11 cellular contexts compared by ENCODE assay signal in genomic region chr4:6969826-6970800, GRCh38.
A peak's percentile ranks its signal among the peaks of the same experiment; 100 is the strongest.
DNase-seq lines count a peak whose midpoint lies in the region; ATAC-seq and TF ChIP-seq lines count a peak whose summit lies in the region.
"Had no signal": no experiment of that assay in that cellular context is flagged by ENCODE, and none has a peak within 500 bp of the region (broad histone marks: within the 10 kb centered on the region; RNA-seq: fewer than 3 reads in every experiment).

No MANE protein-coding gene starts in this region.

- no peak overlapping the region for H3K27ac ChIP-seq in thyroid gland
- H3K27ac ChIP-seq: SK-N-MC had no signal

- no peaks in the 10 kb centered on the region for H3K9me3 ChIP-seq in thyroid gland

- 93 to 97% methylated on average over 16 to 17 of the region's 18 CpGs for WGBS in thyroid gland, 2 donors

- H3K27ac Mint-ChIP-seq in osteocyte (ENCODE audit: unreplicated experiment): no peak overlapping the region
- no peak overlapping the region for H3K27ac Mint-ChIP-seq in activated naive CD8-positive, alpha-beta T cell treated with anti-CD3 and anti-CD28 coated beads for 36 hours

- H3K36me3 Mint-ChIP-seq in osteocyte (ENCODE audit: unreplicated experiment): peaks cover 5% of the 10 kb centered on the region
- H3K36me3 Mint-ChIP-seq in activated naive CD8-positive, alpha-beta T cell treated with anti-CD3 and anti-CD28 coated beads for 36 hours: no peaks in the 10 kb centered on the region

- H3K27me3 ChIP-seq in thyroid gland: no peaks in the 10 kb centered on the region

- H3K4me3 Mint-ChIP-seq in osteocyte (ENCODE audit: unreplicated experiment): no peak overlapping the region
- no peak overlapping the region for H3K4me3 Mint-ChIP-seq in activated naive CD8-positive, alpha-beta T cell treated with anti-CD3 and anti-CD28 coated beads for 36 hours

- H3K36me3 ChIP-seq in thyroid gland: no peaks in the 10 kb centered on the region

- TF ChIP-seq CTCF in osteocyte (IDR thresholded peaks at IDR 0.05): no peak
- no peak for TF ChIP-seq CTCF in thyroid gland (IDR thresholded peaks at IDR 0.05)

- TF ChIP-seq POLR2A in thyroid gland (IDR thresholded peaks at IDR 0.05): no peak

- ATAC-seq in GM18909 (IDR thresholded peaks at IDR 0.05; ENCODE audit: poor library complexity, unreplicated experiment) (peak; percentile 80), GM21825 (IDR thresholded peaks at IDR 0.05; ENCODE audit: unreplicated experiment) (peak; percentile 87), HG03565 (IDR thresholded peaks at IDR 0.05; ENCODE audit: unreplicated experiment) (peak; percentile 83)

- DNase-seq in osteocyte (ENCODE audit: extremely low spot score, unreplicated experiment): peak; percentile 75
- no peak for DNase-seq in activated naive CD8-positive, alpha-beta T cell treated with anti-CD3 and anti-CD28 coated beads for 36 hours
- DNase-seq in activated CD4-positive, alpha-beta T cell treated with anti-CD3 and anti-CD28 coated beads, Interleukin-2, amount 50 U/mL, for 48 hours: no peak
- DNase-seq in NOMO-1 treated with DMSO at 0.1 percent for 48 hours (lab: John Stamatoyannopoulos, UW; ENCODE audit: unreplicated experiment): no peak
- DNase-seq in thyroid gland: no peak
- DNase-seq: DMS79, NCI-H1694 treated with DMSO at 0.1 percent for 48 hours had no signal

- peaks cover 3 to 9% of the 10 kb centered on the region in 2 donors for H3K4me1 ChIP-seq in thyroid gland

- H3K4me3 ChIP-seq in thyroid gland (replicated peaks in 1 of 3): no peak overlapping the region
- H3K4me3 ChIP-seq: SK-N-MC had no signal

- peaks cover 16% of the 10 kb centered on the region for H3K4me1 Mint-ChIP-seq in osteocyte (ENCODE audit: unreplicated experiment)
- peaks cover 21% of the 10 kb centered on the region for H3K4me1 Mint-ChIP-seq in activated naive CD8-positive, alpha-beta T cell treated with anti-CD3 and anti-CD28 coated beads for 36 hours

- H3K9me3 Mint-ChIP-seq in osteocyte (ENCODE audit: unreplicated experiment): no peaks in the 10 kb centered on the region
- H3K9me3 Mint-ChIP-seq in activated naive CD8-positive, alpha-beta T cell treated with anti-CD3 and anti-CD28 coated beads for 36 hours: no peaks in the 10 kb centered on the region

- H3K27me3 Mint-ChIP-seq in osteocyte (ENCODE audit: unreplicated experiment): no peaks in the 10 kb centered on the region
- no peaks in the 10 kb centered on the region for H3K27me3 Mint-ChIP-seq in activated naive CD8-positive, alpha-beta T cell treated with anti-CD3 and anti-CD28 coated beads for 36 hours

- intact Hi-C loops in thyroid gland (cut with DNase I): no loop called here
